In the genomic region with DNA sequence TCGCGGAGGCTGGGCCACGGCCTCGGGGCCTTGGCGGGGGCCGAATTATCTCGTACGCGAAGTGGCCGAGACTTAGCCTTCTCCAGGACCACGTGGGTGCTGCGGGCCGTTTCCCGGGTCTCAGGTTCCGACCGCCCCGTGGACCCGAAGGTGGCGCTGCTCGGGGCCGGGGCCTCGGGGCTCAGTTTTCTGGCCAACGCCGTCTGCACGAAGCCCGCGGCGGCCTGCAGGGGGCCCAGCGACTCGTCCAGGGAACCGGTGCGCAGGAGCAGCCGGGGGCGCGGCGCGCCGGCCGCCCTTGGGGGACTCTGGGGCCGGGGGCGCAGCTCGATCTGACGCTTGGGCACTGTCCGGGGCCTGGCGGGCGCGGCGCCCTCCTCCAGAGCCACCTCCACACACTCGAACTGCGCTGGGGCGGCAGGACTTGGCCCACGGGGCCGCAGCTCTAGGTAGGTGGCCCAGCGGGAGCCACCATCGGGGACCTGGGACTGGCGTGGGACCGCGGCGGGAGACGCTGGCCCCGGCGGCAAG, we compare ENCODE assay signal across 8 cellular contexts. TPM values are rescaled to one million over a fixed set of nuclear protein-coding genes. Genes with fewer than 3 reads are reported as not detected.
DNase-seq lines count a peak whose midpoint lies in the region; ATAC-seq and TF ChIP-seq lines count a peak whose summit lies in the region.

No MANE protein-coding gene starts in this region.

- TF ChIP-seq CTCF in AG04450 (IDR thresholded peaks at IDR 0.05; ENCODE audit: low read depth, low read length) (peak; percentile 45), fibroblast of the aortic adventitia (IDR thresholded peaks at IDR 0.05; ENCODE audit: insufficient read depth, low read length) (peak; percentile 37), ovary (IDR thresholded peaks at IDR 0.05) (peak in 2 of 3 donors; percentile 22 to 41)

- H3K9me3 Mint-ChIP-seq in activated CD8-positive, alpha-beta memory T cell treated with anti-CD3 and anti-CD28 coated beads, Interleukin-2, amount 10 ng/mL, durations not matched to agents 7 days and 5 days (ENCODE audit: low read depth): no peaks in the 10 kb centered on the region

- TF ChIP-seq POLR2A in ovary (IDR thresholded peaks at IDR 0.05): no peak

- H3K4me1 Mint-ChIP-seq in activated CD8-positive, alpha-beta memory T cell treated with anti-CD3 and anti-CD28 coated beads, Interleukin-2, amount 10 ng/mL, durations not matched to agents 7 days and 5 days: peaks cover 60% of the 10 kb centered on the region

- H3K9me3 ChIP-seq in AG04450 (ENCODE audit: control insufficient read depth, insufficient read depth, low read length) (peaks cover 14% of the 10 kb centered on the region), ovary (no peaks in the 10 kb centered on the region)

- H3K27me3 ChIP-seq in AG04450 (ENCODE audit: control insufficient read depth, insufficient read depth, low read length) (peaks cover 18% of the 10 kb centered on the region), ovary (peaks cover 5% of the 10 kb centered on the region)

- intact Hi-C loops in ovary (cut with DNase I): no loop called here

- H3K27ac Mint-ChIP-seq in activated CD8-positive, alpha-beta memory T cell treated with anti-CD3 and anti-CD28 coated beads, Interleukin-2, amount 10 ng/mL, durations not matched to agents 7 days and 5 days: peak overlapping the region; percentile 92

- WGBS in ovary, 3 donors: 0 to 2% (median 1%) methylated on average over 15 to 62 of the region's 62 CpGs

- H3K4me3 ChIP-seq in AG04450 (ENCODE audit: low read depth, low read length) (peak overlapping the region; percentile 36; the same call in 1 of the 2 replicates), fibroblast of the aortic adventitia (ENCODE audit: low read depth, low read length) (peak overlapping the region; percentile 22), ovary (peak overlapping the region; percentile 35)

- POLR2A ChIA-PET in AG04450 (lab: Yijun Ruan, JAX): no interaction called here

- no peaks in the 10 kb centered on the region for H3K36me3 ChIP-seq in ovary

- peaks cover 9% of the 10 kb centered on the region for H3K4me1 ChIP-seq in ovary (ENCODE audit: insufficient read depth)

- H3K27ac ChIP-seq in AG04450 (ENCODE audit: low read depth, low read length): no peak overlapping the region
- H3K27ac ChIP-seq in ovary: peak overlapping the region; percentile 17 to 21

- H3K36me3 Mint-ChIP-seq in activated CD8-positive, alpha-beta memory T cell treated with anti-CD3 and anti-CD28 coated beads, Interleukin-2, amount 10 ng/mL, durations not matched to agents 7 days and 5 days: peaks cover 25% of the 10 kb centered on the region

- H3K27me3 Mint-ChIP-seq in activated CD8-positive, alpha-beta memory T cell treated with anti-CD3 and anti-CD28 coated beads, Interleukin-2, amount 10 ng/mL, durations not matched to agents 7 days and 5 days: no peaks in the 10 kb centered on the region

- H3K4me3 Mint-ChIP-seq in activated CD8-positive, alpha-beta memory T cell treated with anti-CD3 and anti-CD28 coated beads, Interleukin-2, amount 10 ng/mL, durations not matched to agents 7 days and 5 days: peak overlapping the region; percentile 96

- CTCF ChIA-PET in AG04450 (lab: Charles Lee): interaction anchor here (1.5 kb wide), 1 partner anchor 9 kb away, joined by 6 read pairs; the partner anchor contains the start of gene SPATA24
- CTCF ChIA-PET in activated CD8-positive, alpha-beta memory T cell treated with anti-CD3 and anti-CD28 coated beads, Interleukin-2, amount 10 ng/mL, durations not matched to agents 7 days and 5 days (lab: Charles Lee): interaction anchor here (0.9 to 2.5 kb wide), 4 partner anchors 9 to 120 kb away, joined by 3 to 13 read pairs (median 6); partner anchors contain the start of gene SPATA24

- DNase-seq in AG04450 (ENCODE audit: low read depth, low spot score): no peak
- DNase-seq in activated CD8-positive, alpha-beta memory T cell treated with anti-CD3 and anti-CD28 coated beads, Interleukin-2, amount 10 ng/mL, durations not matched to agents 7 days and 5 days: peak; percentile 82
- no peak for DNase-seq in fibroblast of the aortic adventitia (ENCODE audit: low read depth)
- peak in 2 of 5 donors; percentile 54 to 69 for DNase-seq in ovary
- no peak for DNase-seq in HPDE6-E6E7 (ENCODE audit: extremely low spot score)
- no peak for DNase-seq in mesenteric fat pad (ENCODE audit: low spot score)

- peak; percentile 23 for ATAC-seq in GM18868 (IDR thresholded peaks at IDR 0.05; ENCODE audit: unreplicated experiment)
- peak; percentile 12 for ATAC-seq in activated CD8-positive, alpha-beta memory T cell treated with anti-CD3 and anti-CD28 coated beads, Interleukin-2, amount 10 ng/mL, durations not matched to agents 7 days and 5 days
- ATAC-seq in GM18498 (IDR thresholded peaks at IDR 0.05; ENCODE audit: unreplicated experiment): no peak

- TF ChIP-seq EP300 in ovary (IDR thresholded peaks at IDR 0.05): no peak

RNA-seq across cellular contexts. Expression of gene PROB1, which starts 0.7 kb away (rescaled TPM):
- 0.19 and 0.25 TPM in 2 replicates for polyA plus RNA-seq in AG04450 (2011; rRNA removed)
- polyA minus RNA-seq in AG04450 (2011; rRNA and poly(A)+ RNA removed): 0.37 and 0.61 TPM in 2 replicates
- 10 to 100 TPM in 1 of 2 experiments, 1 to 10 TPM in 1; 6.3 to 10.9 TPM for total RNA-seq in activated CD8-positive, alpha-beta memory T cell treated with anti-CD3 and anti-CD28 coated beads, Interleukin-2, amount 10 ng/mL, durations not matched to agents 7 days and 5 days
- 0.99 and 1.8 TPM in 2 replicates for total RNA-seq in fibroblast of the aortic adventitia (ENCODE audit: low replicate concordance)
- total RNA-seq in ovary: 1 to 10 TPM in 4 of 7 donors, under 1 TPM in 3; 0.60 to 2.0 (median 1.0) TPM
- 1 to 10 TPM in 1 of 2 donors, under 1 TPM in 1; 0.65 to 1.0 TPM for polyA plus RNA-seq in ovary
- 2.1 TPM for total RNA-seq in mesenteric fat pad

RNA-seq across cellular contexts. Expression of gene MZB1, which starts 4.5 kb away (rescaled TPM):
- polyA plus RNA-seq in AG04450 (2011; rRNA removed): not detected in 2 replicates
- 0.28 TPM in 1 of 2 replicates, not detected in the other for polyA minus RNA-seq in AG04450 (2011; rRNA and poly(A)+ RNA removed)
- 10 to 100 TPM; 51.7 to 61.1 TPM for total RNA-seq in activated CD8-positive, alpha-beta memory T cell treated with anti-CD3 and anti-CD28 coated beads, Interleukin-2, amount 10 ng/mL, durations not matched to agents 7 days and 5 days
- total RNA-seq in fibroblast of the aortic adventitia (ENCODE audit: low replicate concordance): 0.18 TPM in 1 of 2 replicates, not detected in the other
- 1 to 10 TPM in 3 of 7 donors, under 1 TPM in 3, not detected in 1; 0.50 to 1.8 (median 1.2) TPM for total RNA-seq in ovary
- polyA plus RNA-seq in ovary: 1 to 10 TPM in 1 of 2 donors, under 1 TPM in 1; 0.91 to 1.7 TPM
- 0.61 TPM for total RNA-seq in mesenteric fat pad

RNA-seq across cellular contexts. Expression of gene SPATA24, which starts 9.7 kb away (rescaled TPM):
- 3.5 and 3.9 TPM in 2 replicates for polyA plus RNA-seq in AG04450 (2011; rRNA removed)
- polyA minus RNA-seq in AG04450 (2011; rRNA and poly(A)+ RNA removed): 2.6 and 3.3 TPM in 2 replicates
- 1 to 10 TPM; 5.8 to 6.2 TPM for total RNA-seq in activated CD8-positive, alpha-beta memory T cell treated with anti-CD3 and anti-CD28 coated beads, Interleukin-2, amount 10 ng/mL, durations not matched to agents 7 days and 5 days
- 1.8 and 2.0 TPM in 2 replicates for total RNA-seq in fibroblast of the aortic adventitia (ENCODE audit: low replicate concordance)
- total RNA-seq in ovary: 1 to 10 TPM; 2.1 to 4.7 (median 3.3) TPM
- 1 to 10 TPM; 6.5 to 6.7 TPM for polyA plus RNA-seq in ovary
- total RNA-seq in mesenteric fat pad: 2.0 TPM

RNA-seq across cellular contexts. Expression of gene SLC23A1, which starts 11.1 kb away (rescaled TPM):
- 0.10 TPM in 1 of 2 replicates, not detected in the other for polyA plus RNA-seq in AG04450 (2011; rRNA removed)
- 0.35 TPM in 1 of 2 replicates, not detected in the other for polyA minus RNA-seq in AG04450 (2011; rRNA and poly(A)+ RNA removed)
- total RNA-seq in activated CD8-positive, alpha-beta memory T cell treated with anti-CD3 and anti-CD28 coated beads, Interleukin-2, amount 10 ng/mL, durations not matched to agents 7 days and 5 days: 1 to 10 TPM; 1.9 to 2.5 TPM
- total RNA-seq in fibroblast of the aortic adventitia (ENCODE audit: low replicate concordance): not detected in 2 replicates
- 10 to 100 TPM in 1 of 7 donors, 1 to 10 TPM in 3, under 1 TPM in 1, not detected in 2; 0.10 to 14.5 (median 1.2) TPM for total RNA-seq in ovary
- polyA plus RNA-seq in ovary: under 1 TPM in 1 of 2 donors, not detected in 1; 0.05 TPM
- not detected for total RNA-seq in mesenteric fat pad

RNA-seq across cellular contexts. Expression of gene DNAJC18, which starts 45.1 kb away (rescaled TPM):
- 12.7 and 17.7 TPM in 2 replicates for polyA plus RNA-seq in AG04450 (2011; rRNA removed)
- polyA minus RNA-seq in AG04450 (2011; rRNA and poly(A)+ RNA removed): 9.1 and 9.9 TPM in 2 replicates
- 10 to 100 TPM in 1 of 2 experiments, 1 to 10 TPM in 1; 9.2 to 25.7 TPM for total RNA-seq in activated CD8-positive, alpha-beta memory T cell treated with anti-CD3 and anti-CD28 coated beads, Interleukin-2, amount 10 ng/mL, durations not matched to agents 7 days and 5 days
- 4.7 and 9.9 TPM in 2 replicates for total RNA-seq in fibroblast of the aortic adventitia (ENCODE audit: low replicate concordance)
- 10 to 100 TPM in 6 of 7 donors, 1 to 10 TPM in 1; 5.2 to 31.0 (median 22.4) TPM for total RNA-seq in ovary
- polyA plus RNA-seq in ovary: 10 to 100 TPM; 11.1 to 35.6 TPM
- 8.4 TPM for total RNA-seq in mesenteric fat pad

Comparison
In these comparisons a context has a peak if more than half of its experiments do, and no peak if none do; other contexts are left out.
1. RNA of gene MZB1, which starts 4.5 kb away (total RNA-seq): 51.7 to 61.1 TPM in activated CD8-positive, alpha-beta memory T cell treated with anti-CD3 and anti-CD28 coated beads, Interleukin-2, amount 10 ng/mL, durations not matched to agents 7 days and 5 days; 0.50 to 1.8 TPM in ovary, 0.61 TPM in mesenteric fat pad (single experiment) and 0.18 TPM in fibroblast of the aortic adventitia; every median in the first group is over 10 times any median in the second.
2. Peak in every context shown above with its lines, with median percentiles within 50 percentile points of each other: H3K4me3 ChIP-seq and CTCF ChIP-seq.